8 cellular contexts compared by ENCODE assay signal in genomic region chr1:235105051-235106043, GRCh38. TPM values are rescaled to one million over a fixed set of nuclear protein-coding genes. Genes with fewer than 3 reads are reported as not detected.
DNase-seq lines count a peak whose midpoint lies in the region; ATAC-seq and TF ChIP-seq lines count a peak whose summit lies in the region.

No MANE protein-coding gene starts in this region.

- peak; percentile 82 for ATAC-seq in HG02798 (IDR thresholded peaks at IDR 0.05; ENCODE audit: poor library complexity, unreplicated experiment)

- no peaks in the 10 kb centered on the region for H3K4me1 ChIP-seq in right atrium auricular region
- H3K4me1 ChIP-seq in left ventricle myocardium inferior, result peaks cover 8% of the 10 kb centered on the region
- peaks cover 38% of the 10 kb centered on the region for H3K4me1 ChIP-seq in OCI-LY3 (ENCODE audit: low read length)

- H3K36me3 ChIP-seq in right atrium auricular region, result peaks cover 25% of the 10 kb centered on the region
- peaks cover 19% of the 10 kb centered on the region for H3K36me3 ChIP-seq in left ventricle myocardium inferior
- peaks cover 31% of the 10 kb centered on the region for H3K36me3 ChIP-seq in OCI-LY3 (replicated peaks; ENCODE audit: low read depth, low read length)

- H3K27me3 ChIP-seq in right atrium auricular region (no peaks in the 10 kb centered on the region), left ventricle myocardium inferior (ENCODE audit: low read depth) (no peaks in the 10 kb centered on the region), OCI-LY3 (ENCODE audit: low read depth, low read length) (peaks cover 8% of the 10 kb centered on the region)

- no peaks in the 10 kb centered on the region for H3K79me2 ChIP-seq in OCI-LY3 (ENCODE audit: low read length)

- TF ChIP-seq CTCF in right atrium auricular region (IDR thresholded peaks at IDR 0.05), result no peak
- no peak for TF ChIP-seq CTCF in left ventricle myocardium inferior (IDR thresholded peaks at IDR 0.05; ENCODE audit: borderline replicate concordance)
- TF ChIP-seq CTCF in OCI-LY3 (IDR thresholded peaks at IDR 0.05; ENCODE audit: low read depth, low read length), result no peak
- no peak for TF ChIP-seq CTCF in fibroblast of mammary gland (conservative IDR thresholded peaks at IDR 0.05; ENCODE audit: control insufficient read depth, insufficient read depth, low read depth, low read length)

- DNase-seq in right atrium auricular region (ENCODE audit: low spot score), result peak; percentile 50
- no peak for DNase-seq in left ventricle myocardium inferior
- DNase-seq in fibroblast of mammary gland (ENCODE audit: low read depth), result peak; percentile 41
- no peak for DNase-seq in dedifferentiated amniotic fluid mesenchymal stem cell (ENCODE audit: extremely low spot score)
- no peak for DNase-seq in NCI-H774 (lab: John Stamatoyannopoulos, UW)
- no peak for DNase-seq in posterior vena cava (ENCODE audit: low spot score)

- H2AFZ ChIP-seq in OCI-LY3 (ENCODE audit: low read depth, low read length), result no peak overlapping the region

- no peaks in the 10 kb centered on the region for H3K9me3 ChIP-seq in right atrium auricular region
- H3K9me3 ChIP-seq in left ventricle myocardium inferior (replicated peaks), result no peaks in the 10 kb centered on the region
- no peaks in the 10 kb centered on the region for H3K9me3 ChIP-seq in OCI-LY3 (ENCODE audit: insufficient read depth, low read length)

- no peak overlapping the region for H3K4me3 ChIP-seq in right atrium auricular region
- H3K4me3 ChIP-seq in left ventricle myocardium inferior, result no peak overlapping the region
- peak overlapping the region; percentile 71 for H3K4me3 ChIP-seq in OCI-LY3 (ENCODE audit: low read length)
- no peak overlapping the region for H3K4me3 ChIP-seq in fibroblast of mammary gland (ENCODE audit: control insufficient read depth, low read depth, low read length)

- peak overlapping the region; percentile 51; the same call in 1 of the 2 replicates for H3K9ac ChIP-seq in OCI-LY3 (ENCODE audit: low read length)

- no peak overlapping the region for H3K27ac ChIP-seq in right atrium auricular region
- no peak overlapping the region for H3K27ac ChIP-seq in left ventricle myocardium inferior (replicated peaks)
- peak overlapping the region; percentile 63 for H3K27ac ChIP-seq in OCI-LY3 (ENCODE audit: low read length)

- H4K20me1 ChIP-seq in OCI-LY3 (ENCODE audit: insufficient read depth, low read length), result peaks cover 17% of the 10 kb centered on the region; the same call in 1 of the 2 replicates

- peak overlapping the region; percentile 84 for H3K4me2 ChIP-seq in OCI-LY3 (ENCODE audit: low read length)

- intact Hi-C loops in left ventricle myocardium inferior (cut with micrococcal nuclease), result loop anchor here (10.0 kb wide), 1 partner anchor 309 kb away; no protein-coding TSS in a partner anchor
- intact Hi-C loops in posterior vena cava (cut with DNase I), result no loop called here

RNA-seq across cellular contexts. Expression of gene TOMM20, which starts 23.3 kb away (rescaled TPM):
- 10 to 100 TPM; 70.2 to 83.5 TPM for total RNA-seq in right atrium auricular region
- 84.1 TPM for total RNA-seq in left ventricle myocardium inferior
- total RNA-seq in posterior vena cava, result 10 to 100 TPM; 75.4 to 86.2 TPM

RNA-seq across cellular contexts. Expression of gene RBM34, which starts 55.7 kb away (rescaled TPM):
- total RNA-seq in right atrium auricular region (10 to 100 TPM; 33.5 to 43.7 TPM), left ventricle myocardium inferior (55.6 TPM), posterior vena cava (10 to 100 TPM; 57.7 to 61.1 TPM)

Comparison
In these comparisons a context has a peak if more than half of its experiments do, and no peak if none do; other contexts are left out.
1. DNase-seq: peak in right atrium auricular region (single experiment) and fibroblast of mammary gland (single experiment); none in left ventricle myocardium inferior (single experiment), dedifferentiated amniotic fluid mesenchymal stem cell (single experiment), NCI-H774 (single experiment) and posterior vena cava (single experiment).